Comparison of ENCODE assay signal across 22 cellular contexts in genomic region chr10:48681749-48682148, GRCh38. TPM values are rescaled to one million over a fixed set of nuclear protein-coding genes. Genes with fewer than 3 reads are reported as not detected.
DNase-seq lines count a peak whose midpoint lies in the region; ATAC-seq and TF ChIP-seq lines count a peak whose summit lies in the region.
"Had no signal": no experiment of that assay in that cellular context is flagged by ENCODE, and none has a peak within 500 bp of the region (broad histone marks: within the 10 kb centered on the region; RNA-seq: fewer than 3 reads in every experiment).

No MANE protein-coding gene starts in this region.

- DNase-seq in right atrium auricular region (ENCODE audit: low spot score) (peak; percentile 7), left ventricle myocardium inferior (no peak), Karpas-422 (peak; percentile 54), hepatocyte (ENCODE audit: low spot score) (peak; percentile 0), SK-N-DZ (ENCODE audit: low spot score) (no peak)
- DNase-seq in activated effector memory CD4-positive, alpha-beta T cell treated with Interleukin-2 at 50 U/mL for 16 hours = no peak
- DNase-seq: CD4-positive, alpha-beta T cell; DMS79 treated with DMSO at 0.1 percent for 48 hours; GDM1; KG1; NCI-H1092; NCI-H1694; NCI-H69; NK-92 treated with Interleukin-12 subunit alpha and Interleukin-12 subunit beta, amount 100 ng/mL, for 24 hours; PC-9; SK-N-SH had no signal

- intact Hi-C loops in left ventricle myocardium inferior (cut with micrococcal nuclease) = no loop called here

- peak overlapping the region; percentile 5; the same call in 1 of the 2 replicates for H2AFZ ChIP-seq in Karpas-422 (ENCODE audit: low read length)
- no peak overlapping the region for H2AFZ ChIP-seq in hepatocyte
- H2AFZ ChIP-seq: GM23338, PC-9 had no signal

- TF ChIP-seq CTCF in right atrium auricular region (IDR thresholded peaks at IDR 0.05) = no peak
- TF ChIP-seq CTCF in left ventricle myocardium inferior (IDR thresholded peaks at IDR 0.05; ENCODE audit: borderline replicate concordance) = no peak
- no peak for TF ChIP-seq CTCF in hepatocyte (IDR thresholded peaks at IDR 0.05; ENCODE audit: poor library complexity)

- ATAC-seq in GM21360 (IDR thresholded peaks at IDR 0.05; ENCODE audit: unreplicated experiment) (no peak), GM21717 (IDR thresholded peaks at IDR 0.05; ENCODE audit: unreplicated experiment) (no peak)
- ATAC-seq: A549, GM23338, Right ventricle myocardium inferior had no signal

- H3K4me3 ChIP-seq in right atrium auricular region (no peak overlapping the region), left ventricle myocardium inferior (no peak overlapping the region), Karpas-422 (ENCODE audit: low read length) (no peak overlapping the region), hepatocyte (no peak overlapping the region)
- H3K4me3 ChIP-seq: A549, GM23338, PC-9 had no signal

- H3K27ac ChIP-seq in right atrium auricular region = no peak overlapping the region
- no peak overlapping the region for H3K27ac ChIP-seq in left ventricle myocardium inferior (replicated peaks)
- peak overlapping the region; percentile 97 for H3K27ac ChIP-seq in Karpas-422 (ENCODE audit: low read length)
- H3K27ac ChIP-seq in hepatocyte = no peak overlapping the region
- H3K27ac ChIP-seq: A549, PC-9 had no signal

- H3K79me2 ChIP-seq in Karpas-422 (ENCODE audit: low read length) (peaks cover 25% of the 10 kb centered on the region), hepatocyte (no peaks in the 10 kb centered on the region)

- H3K27me3 ChIP-seq in right atrium auricular region (no peaks in the 10 kb centered on the region), left ventricle myocardium inferior (ENCODE audit: low read depth) (no peaks in the 10 kb centered on the region), Karpas-422 (ENCODE audit: low read length) (no peaks in the 10 kb centered on the region), hepatocyte (no peaks in the 10 kb centered on the region)

- 92% methylated on average over 3 of the region's 3 CpGs for WGBS in hepatocyte (ENCODE audit: low lambda C conversion rate, missing lambda C conversion rate)

- H3K9me3 ChIP-seq in right atrium auricular region (peaks cover 0 to 25% of the 10 kb centered on the region in 2 donors), left ventricle myocardium inferior (replicated peaks) (peaks cover 25% of the 10 kb centered on the region), Karpas-422 (ENCODE audit: low read length) (no peaks in the 10 kb centered on the region), hepatocyte (ENCODE audit: low read depth) (no peaks in the 10 kb centered on the region)
- H3K9me3 ChIP-seq: SK-N-SH had no signal

- H3K9ac ChIP-seq in Karpas-422 (ENCODE audit: low read length) = peak overlapping the region; percentile 93
- H3K9ac ChIP-seq: SK-N-SH had no signal

- no peaks in the 10 kb centered on the region for H3K4me1 ChIP-seq in right atrium auricular region
- peaks cover 5% of the 10 kb centered on the region for H3K4me1 ChIP-seq in left ventricle myocardium inferior
- peaks cover 85% of the 10 kb centered on the region for H3K4me1 ChIP-seq in Karpas-422 (ENCODE audit: low read length)
- H3K4me1 ChIP-seq in hepatocyte (ENCODE audit: insufficient read depth) = no peaks in the 10 kb centered on the region
- H3K4me1 ChIP-seq: A549 had no signal

- no peaks in the 10 kb centered on the region for H3K9me2 ChIP-seq in Karpas-422 (replicated peaks; ENCODE audit: insufficient read depth, low read length)
- H3K9me2 ChIP-seq in hepatocyte (replicated peaks; ENCODE audit: insufficient read depth) = no peaks in the 10 kb centered on the region
- H3K9me2 ChIP-seq: SK-N-SH had no signal

- H3K36me3 ChIP-seq in right atrium auricular region (no peaks in the 10 kb centered on the region), left ventricle myocardium inferior (no peaks in the 10 kb centered on the region), Karpas-422 (ENCODE audit: insufficient read depth, low read length) (0 out of 2 replicates have a peak, but pooled peaks cover 3% of the 10 kb centered on the region), hepatocyte (replicated peaks; ENCODE audit: insufficient read depth, low read depth) (no peaks in the 10 kb centered on the region)

- H3K4me2 ChIP-seq in Karpas-422 (ENCODE audit: low read depth, low read length, poor library complexity, severe bottlenecking) (peak overlapping the region; percentile 91), hepatocyte (no peak overlapping the region)
- H3K4me2 ChIP-seq: A549, GM23338, PC-9, SK-N-SH had no signal

- H4K20me1 ChIP-seq in Karpas-422 (ENCODE audit: insufficient read depth, low read depth, low read length) (no peaks in the 10 kb centered on the region), hepatocyte (ENCODE audit: insufficient read depth, poor library complexity, severe bottlenecking) (no peaks in the 10 kb centered on the region)

RNA-seq across cellular contexts. Expression of gene WDFY4, which starts 2.9 kb away (rescaled TPM):
- total RNA-seq in right atrium auricular region (1 to 10 TPM in 1 of 2 donors, under 1 TPM in 1; 0.70 to 2.0 TPM), left ventricle myocardium inferior (1.5 TPM), hepatocyte (0.36 and 0.43 TPM in 2 replicates)
- 144 and 181 TPM in 2 replicates for total RNA-seq in Karpas-422 (2014; rRNA removed; shearing (Covaris generic); ENCODE audit: low replicate concordance)
- 0.91 TPM in 1 of 2 replicates, not detected in the other for polyA plus RNA-seq in hepatocyte
- polyA plus RNA-seq in SK-N-DZ (2014; cell fraction: cytosol; rRNA removed) = 0.59 and 2.1 TPM in 2 replicates
- polyA plus RNA-seq in SK-N-DZ (2014; cell fraction: nucleus; rRNA removed) = 1.3 and 3.4 TPM in 2 replicates
- total RNA-seq: MCF 10A, PC-9 had no signal
- polyA plus RNA-seq: A549, GM23338, SK-N-SH had no signal

Comparison
In these comparisons a context has a peak if more than half of its experiments do, and no peak if none do; other contexts are left out.
1. DNase-seq: peak in right atrium auricular region (single experiment), Karpas-422 (single experiment) and hepatocyte (single experiment); none in left ventricle myocardium inferior (single experiment), SK-N-DZ (single experiment) and activated effector memory CD4-positive, alpha-beta T cell treated with Interleukin-2 at 50 U/mL for 16 hours (single experiment).
2. RNA of gene WDFY4, which starts 2.9 kb away (total RNA-seq): 144 to 181 TPM in Karpas-422; 0.70 to 2.0 TPM in right atrium auricular region, 1.5 TPM in left ventricle myocardium inferior (single experiment) and 0.36 to 0.43 TPM in hepatocyte; every median in the first group is over 10 times any median in the second.